In the genomic region with DNA sequence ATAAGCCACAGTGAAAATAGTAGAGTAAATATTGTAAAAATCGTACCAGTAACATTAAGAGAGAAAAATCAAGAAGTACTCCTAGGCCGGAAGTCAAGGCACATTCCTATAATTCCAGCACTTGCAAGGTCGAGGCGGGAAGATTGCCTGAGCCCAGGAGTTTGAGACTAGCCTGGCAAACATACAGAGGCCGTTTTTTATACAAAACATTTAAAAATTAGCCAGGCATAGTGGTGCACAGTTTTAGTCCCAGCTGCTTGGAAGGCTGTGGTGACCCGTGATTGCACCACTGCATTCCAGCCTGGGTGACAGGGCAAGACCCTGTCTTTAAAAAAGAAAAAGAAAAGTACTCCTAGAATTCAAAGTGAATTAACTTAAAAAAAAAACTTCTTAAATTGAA, we compare ENCODE assay signal across 13 cellular contexts.
A peak's percentile ranks its signal among the peaks of the same experiment; 100 is the strongest.
DNase-seq lines count a peak whose midpoint lies in the region; ATAC-seq and TF ChIP-seq lines count a peak whose summit lies in the region.
"Had no signal": no experiment of that assay in that cellular context is flagged by ENCODE, and none has a peak within 500 bp of the region (broad histone marks: within the 10 kb centered on the region; RNA-seq: fewer than 3 reads in every experiment).

No MANE protein-coding gene starts in this region.

- peak overlapping the region; percentile 65 for H3K4me2 ChIP-seq in osteoblast (ENCODE audit: insufficient read depth, low read length)
- H3K4me2 ChIP-seq: SK-N-SH had no signal

- no peaks in the 10 kb centered on the region for H3K79me2 ChIP-seq in osteoblast (ENCODE audit: insufficient read depth, low read length)

- intact Hi-C loops in cardiac septum (cut with DNase I), result no loop called here

- H4K20me1 ChIP-seq in osteoblast (ENCODE audit: insufficient read depth, low read length), result no peaks in the 10 kb centered on the region

- no peaks in the 10 kb centered on the region for H3K36me3 ChIP-seq in SJSA1
- no peaks in the 10 kb centered on the region for H3K36me3 ChIP-seq in osteoblast (ENCODE audit: insufficient read depth, low read length)
- H3K36me3 ChIP-seq: pancreas, tibial nerve had no signal

- ATAC-seq in HG03045 (IDR thresholded peaks at IDR 0.05; ENCODE audit: unreplicated experiment), result no peak
- ATAC-seq: activated naive CD4-positive, alpha-beta T cell treated with anti-CD3 and anti-CD28 coated beads, Interleukin-2, amount 50 U/mL, for 72 hours; CD8-positive, alpha-beta T cell had no signal

- H3K9me3 ChIP-seq in SJSA1 (replicated peaks), result no peaks in the 10 kb centered on the region
- no peaks in the 10 kb centered on the region for H3K9me3 ChIP-seq in osteoblast (ENCODE audit: low read depth, low read length)
- H3K9me3 ChIP-seq: pancreas, SK-N-SH, tibial nerve had no signal

- H3K4me3 ChIP-seq in SJSA1 (no peak overlapping the region), fibroblast of pulmonary artery (replicated peaks; ENCODE audit: low read depth, low read length) (no peak overlapping the region), osteoblast (ENCODE audit: insufficient read depth, low read length) (no peak overlapping the region)
- H3K4me3 ChIP-seq: pancreas, tibial nerve had no signal

- TF ChIP-seq CTCF in fibroblast of pulmonary artery (IDR thresholded peaks at IDR 0.05; ENCODE audit: low read length, missing control alignments), result no peak
- TF ChIP-seq CTCF in osteoblast (IDR thresholded peaks at IDR 0.05; ENCODE audit: extremely low read depth, low read depth, low read length), result no peak

- peak; percentile 77 for DNase-seq in EL
- peak; percentile 66 for DNase-seq in SJSA1 (ENCODE audit: low read depth in 1 of 2, low spot score in 2 of 2)
- DNase-seq in fibroblast of pulmonary artery (ENCODE audit: low read depth), result peak; percentile 75
- DNase-seq in osteoblast (ENCODE audit: insufficient read length, low spot score, missing footprints), result no peak
- no peak for DNase-seq in RPMI8226
- no peak for DNase-seq in HUDEP-2 (lab: John Stamatoyannopoulos, UW; ENCODE audit: unreplicated experiment in 76 of 76)
- no peak for DNase-seq in cardiac septum (ENCODE audit: low spot score)
- DNase-seq: CD8-positive, alpha-beta T cell; SK-N-SH had no signal

- peak overlapping the region; percentile 59 for H2AFZ ChIP-seq in osteoblast (ENCODE audit: low read length)

- H3K27me3 ChIP-seq in SJSA1 (replicated peaks), result no peaks in the 10 kb centered on the region
- H3K27me3 ChIP-seq in osteoblast (ENCODE audit: insufficient read depth, low read length), result no peaks in the 10 kb centered on the region
- H3K27me3 ChIP-seq: pancreas, tibial nerve had no signal

- peaks cover 15% of the 10 kb centered on the region for H3K4me1 ChIP-seq in SJSA1 (replicated peaks)
- H3K4me1 ChIP-seq in osteoblast (ENCODE audit: insufficient read depth, low read length), result peaks cover 11% of the 10 kb centered on the region

- H3K27ac ChIP-seq in SJSA1 (peak overlapping the region; percentile 81), osteoblast (ENCODE audit: low read depth, low read length) (peak overlapping the region; percentile 23)
- H3K27ac ChIP-seq: pancreas, tibial nerve had no signal

Comparison
In these comparisons a context has a peak if more than half of its experiments do, and no peak if none do; other contexts are left out.
1. DNase-seq: peak in EL (single experiment), SJSA1 (2 of 2) and fibroblast of pulmonary artery (single experiment); none in osteoblast (single experiment), RPMI8226 (single experiment), HUDEP-2 (0 of 76) and cardiac septum (single experiment).